ENCODE assay signal across 1 cellular context in the genomic region with DNA sequence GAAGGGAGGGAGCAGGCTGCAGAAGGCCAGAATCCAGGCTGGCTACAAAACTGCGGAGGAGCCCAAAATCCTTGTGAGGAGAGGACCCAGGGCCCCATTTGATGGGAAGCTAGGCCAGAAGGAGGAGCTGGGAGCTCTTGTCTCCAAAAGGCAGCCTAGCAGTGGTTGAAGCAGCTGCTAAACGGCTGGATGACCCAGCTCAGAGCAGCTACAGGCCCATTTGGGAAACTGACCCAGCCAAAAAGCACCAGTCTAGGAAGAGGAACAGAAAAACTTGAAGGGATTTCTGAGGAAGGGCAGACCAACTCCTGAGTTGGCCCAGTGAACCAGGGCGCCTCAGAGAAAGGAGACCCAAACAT.
TF ChIP-seq lines count a peak whose summit lies in the region.

No MANE protein-coding gene starts in this region.

TF ChIP-seq in H1, 55 proteins besides CTCF, POLR2A, EP300 and RAD21:
- TF ChIP-seq CBX5 (IDR thresholded peaks at IDR 0.05; ENCODE audit: low read depth, low read length) (no peak), ZNF274 (IDR thresholded peaks at IDR 0.05; ENCODE audit: borderline replicate concordance, extremely low read depth, low read length) (no peak), TAF1 (IDR thresholded peaks at IDR 0.05; ENCODE audit: low read depth, low read length) (no peak), EGR1 (IDR thresholded peaks at IDR 0.05; ENCODE audit: borderline replicate concordance, low read depth, low read length) (no peak), BRCA1 (IDR thresholded peaks at IDR 0.05; ENCODE audit: low read depth, low read length) (no peak), CHD2 (IDR thresholded peaks at IDR 0.05; ENCODE audit: low read length) (no peak), POLR2AphosphoS5 (IDR thresholded peaks at IDR 0.05; ENCODE audit: low read depth, low read length) (no peak), CBX8 (IDR thresholded peaks at IDR 0.05; ENCODE audit: borderline replicate concordance, low read depth, low read length) (no peak), POU5F1 (IDR thresholded peaks at IDR 0.05; ENCODE audit: low read depth, low read length) (no peak)
- TF ChIP-seq, protein P1, sequence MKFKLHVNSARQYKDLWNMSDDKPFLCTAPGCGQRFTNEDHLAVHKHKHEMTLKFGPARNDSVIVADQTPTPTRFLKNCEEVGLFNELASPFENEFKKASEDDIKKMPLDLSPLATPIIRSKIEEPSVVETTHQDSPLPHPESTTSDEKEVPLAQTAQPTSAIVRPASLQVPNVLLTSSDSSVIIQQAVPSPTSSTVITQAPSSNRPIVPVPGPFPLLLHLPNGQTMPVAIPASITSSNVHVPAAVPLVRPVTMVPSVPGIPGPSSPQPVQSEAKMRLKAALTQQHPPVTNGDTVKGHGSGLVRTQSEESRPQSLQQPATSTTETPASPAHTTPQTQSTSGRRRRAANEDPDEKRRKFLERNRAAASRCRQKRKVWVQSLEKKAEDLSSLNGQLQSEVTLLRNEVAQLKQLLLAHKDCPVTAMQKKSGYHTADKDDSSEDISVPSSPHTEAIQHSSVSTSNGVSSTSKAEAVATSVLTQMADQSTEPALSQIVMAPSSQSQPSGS (IDR thresholded peaks at IDR 0.05; ENCODE audit: low read length) = no peak
- TF ChIP-seq, protein P2, sequence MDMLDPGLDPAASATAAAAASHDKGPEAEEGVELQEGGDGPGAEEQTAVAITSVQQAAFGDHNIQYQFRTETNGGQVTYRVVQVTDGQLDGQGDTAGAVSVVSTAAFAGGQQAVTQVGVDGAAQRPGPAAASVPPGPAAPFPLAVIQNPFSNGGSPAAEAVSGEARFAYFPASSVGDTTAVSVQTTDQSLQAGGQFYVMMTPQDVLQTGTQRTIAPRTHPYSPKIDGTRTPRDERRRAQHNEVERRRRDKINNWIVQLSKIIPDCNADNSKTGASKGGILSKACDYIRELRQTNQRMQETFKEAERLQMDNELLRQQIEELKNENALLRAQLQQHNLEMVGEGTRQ (IDR thresholded peaks at IDR 0.05; ENCODE audit: low read length) = no peak
- TF ChIP-seq, protein P3, sequence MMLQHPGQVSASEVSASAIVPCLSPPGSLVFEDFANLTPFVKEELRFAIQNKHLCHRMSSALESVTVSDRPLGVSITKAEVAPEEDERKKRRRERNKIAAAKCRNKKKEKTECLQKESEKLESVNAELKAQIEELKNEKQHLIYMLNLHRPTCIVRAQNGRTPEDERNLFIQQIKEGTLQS (IDR thresholded peaks at IDR 0.05; ENCODE audit: insufficient read depth, low read depth, low read length) = no peak
